ENCODE assay signal across 5 cellular contexts in the genomic region with DNA sequence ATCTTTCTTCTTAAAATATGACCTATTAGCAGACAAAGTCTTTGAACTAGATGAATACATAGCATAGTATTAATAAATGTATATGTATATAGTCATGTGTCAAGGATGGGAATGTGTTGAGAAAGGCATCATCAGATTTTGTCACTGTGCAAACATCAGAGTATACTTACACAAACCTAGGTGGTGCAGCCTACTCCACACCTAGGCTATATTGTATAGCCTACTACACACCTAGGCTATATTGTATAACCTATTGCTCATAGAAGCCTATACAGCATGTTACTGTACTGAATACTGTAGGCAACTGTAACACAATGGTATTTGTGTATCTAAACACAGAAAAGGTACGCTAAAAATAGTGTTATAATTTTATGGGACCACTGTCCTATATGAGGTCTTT.
"Had no signal": no experiment of that assay in that cellular context is flagged by ENCODE, and none has a peak within 500 bp of the region (broad histone marks: within the 10 kb centered on the region; RNA-seq: fewer than 3 reads in every experiment).

No MANE protein-coding gene starts in this region.

- ATAC-seq: GM23338, HepG2 had no signal

- H3K4me3 ChIP-seq: GM23338 had no signal

- DNase-seq: H9, HCEC 1CT, KBM-7 had no signal
